Comparison of ENCODE assay signal across 30 cellular contexts in genomic region chr4:1658146-1658545, GRCh38.
"Had no signal": no experiment of that assay in that cellular context is flagged by ENCODE, and none has a peak within 500 bp of the region (broad histone marks: within the 10 kb centered on the region; RNA-seq: fewer than 3 reads in every experiment).

No MANE protein-coding gene starts in this region.

- H3K36me3 ChIP-seq: adrenal gland, gastrocnemius medialis, heart left ventricle had no signal

- H3K4me1 ChIP-seq: adrenal gland, body of pancreas, esophagus muscularis mucosa, foreskin keratinocyte, gastrocnemius medialis, heart left ventricle had no signal

- ATAC-seq: activated CD4-positive, alpha-beta T cell treated with anti-CD3 and anti-CD28 coated beads for 36 hours; activated CD8-positive, alpha-beta memory T cell treated with anti-CD3 and anti-CD28 coated beads, Interleukin-2, amount 10 ng/mL, durations not matched to agents 7 days and 5 days; activated CD8-positive, alpha-beta T cell treated with anti-CD3 and anti-CD28 coated beads, Interleukin-2, amount 10 ng/mL, durations not matched to agents 7 days and 5 days; activated naive CD8-positive, alpha-beta T cell treated with anti-CD3 and anti-CD28 coated beads, Interleukin-2, amount 50 U/mL, for 24 hours; body of pancreas; effector memory CD8-positive, alpha-beta T cell; foreskin keratinocyte; gastrocnemius medialis; heart left ventricle had no signal

- H3K27me3 ChIP-seq: adrenal gland, body of pancreas, esophagus muscularis mucosa, foreskin keratinocyte, gastrocnemius medialis, heart left ventricle had no signal

- H3K27ac ChIP-seq: adrenal gland, body of pancreas, esophagus muscularis mucosa, foreskin keratinocyte, gastrocnemius medialis, heart left ventricle had no signal

- H3K4me3 ChIP-seq: adrenal gland, body of pancreas, esophagus muscularis mucosa, gastrocnemius medialis, heart left ventricle had no signal

- H3K9me3 ChIP-seq: adrenal gland, body of pancreas, esophagus muscularis mucosa, gastrocnemius medialis, heart left ventricle had no signal

- DNase-seq: activated CD4-positive, alpha-beta memory T cell treated with anti-CD3 and anti-CD28 coated beads for 36 hours; activated CD4-positive, alpha-beta T cell treated with anti-CD3 and anti-CD28 coated beads for 36 hours; activated CD4-positive, alpha-beta T cell treated with anti-CD3 and anti-CD28 coated beads, Interleukin-2, amount 10 ng/mL, durations not matched to agents 24 days and 14 days; activated CD4-positive, CD25-positive, alpha-beta regulatory T cell; activated CD4-positive, CD25-positive, alpha-beta regulatory T cell treated with anti-CD3 and anti-CD28 coated beads, Interleukin-2, amount 50 U/mL, for 72 hours; activated CD8-positive, alpha-beta memory T cell treated with anti-CD3 and anti-CD28 coated beads, Interleukin-2, amount 10 ng/mL, durations not matched to agents 7 days and 5 days; activated CD8-positive, alpha-beta memory T cell treated with anti-CD3 and anti-CD28 coated beads, Interleukin-2, amount 50 U/mL, for 4 hours; activated CD8-positive, alpha-beta T cell treated with anti-CD3 and anti-CD28 coated beads, Interleukin-2, amount 10 ng/mL, durations not matched to agents 7 days and 5 days; activated effector memory CD4-positive, alpha-beta T cell treated with anti-CD3 and anti-CD28 coated beads, Interleukin-2, amount 50 U/mL, for 16 hours; activated naive CD4-positive, alpha-beta T cell treated with anti-CD3 and anti-CD28 coated beads for 36 hours; activated naive CD8-positive, alpha-beta T cell treated with anti-CD3 and anti-CD28 coated beads for 36 hours; activated naive CD8-positive, alpha-beta T cell treated with anti-CD3 and anti-CD28 coated beads, Interleukin-2, amount 50 U/mL, for 24 hours; activated T-cell treated with anti-CD3 and anti-CD28 coated beads, Interleukin-2, amount 50 U/mL, for 1 hour; activated T-cell treated with anti-CD3 and anti-CD28 coated beads, Interleukin-2, amount 50 U/mL, for 48 hours; adrenal gland; amygdala; aorta; body of pancreas; caudate nucleus; cortex of kidney; dermis blood vessel endothelial cell; effector CD4-positive, alpha-beta T cell; effector memory CD8-positive, alpha-beta T cell; erythroblast; foreskin keratinocyte; gastrocnemius medialis; glutamatergic neuron; heart left ventricle; T-helper 2 cell had no signal
